ENCODE assay signal across 9 cellular contexts in the genomic region with DNA sequence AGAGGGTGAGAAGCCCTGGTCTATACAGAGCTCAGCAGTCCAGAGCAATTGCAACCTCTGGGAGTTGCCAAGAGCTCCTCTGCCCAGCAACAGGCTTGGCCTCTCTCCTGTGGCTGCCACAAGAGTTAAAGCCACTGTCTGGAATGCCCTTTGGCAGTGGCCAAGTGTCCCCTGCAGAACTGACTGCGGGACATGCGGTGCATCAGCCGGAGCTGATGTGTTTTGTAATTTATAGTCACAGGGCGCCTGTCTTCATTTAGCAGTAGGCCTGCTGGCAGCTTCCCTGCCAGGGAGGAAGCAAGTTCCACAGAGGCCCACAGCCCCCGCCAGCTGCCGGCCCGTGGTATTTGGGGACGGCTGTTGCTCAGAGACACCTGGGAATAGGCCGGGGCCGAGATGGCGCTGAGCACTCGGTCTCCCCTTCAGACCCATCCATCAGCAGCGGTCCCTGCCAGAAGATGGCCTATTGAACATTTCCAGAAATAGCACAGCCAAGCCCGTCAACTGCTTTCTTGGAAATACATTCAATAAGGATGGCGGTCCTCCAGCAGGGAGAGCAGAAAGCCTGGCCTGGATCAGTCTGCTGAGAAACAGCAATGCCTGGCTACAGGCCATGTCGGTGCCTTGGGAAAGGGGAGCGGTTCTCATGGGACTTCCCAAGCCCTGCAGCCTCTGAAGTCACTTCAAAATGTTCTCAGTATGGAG.
A peak's percentile ranks its signal among the peaks of the same experiment; 100 is the strongest.
DNase-seq lines count a peak whose midpoint lies in the region; ATAC-seq, FAIRE-seq and TF ChIP-seq lines count a peak whose summit lies in the region.
"Had no signal": no experiment of that assay in that cellular context is flagged by ENCODE, and none has a peak within 500 bp of the region (broad histone marks: within the 10 kb centered on the region; RNA-seq: fewer than 3 reads in every experiment).

No MANE protein-coding gene starts in this region.

- no peaks in the 10 kb centered on the region for H3K9me3 Mint-ChIP-seq in endothelial cell (ENCODE audit: unreplicated experiment)
- H3K9me3 Mint-ChIP-seq: dendritic cell treated with granulocyte-macrophage colony-stimulating factor and Interleukin-4, amounts not matched to agents 40 ng/mL and 50 ng/mL, for 4 days had no signal

- TF ChIP-seq CTCF in coronary artery (IDR thresholded peaks at IDR 0.05), result no peak
- TF ChIP-seq CTCF in left lung (IDR thresholded peaks at IDR 0.05), result no peak
- no peak for TF ChIP-seq CTCF in spleen (IDR thresholded peaks at IDR 0.05 in 8 of 11, conservative IDR thresholded peaks at IDR 0.05 in 3 of 11)
- TF ChIP-seq CTCF in GM13976 (IDR thresholded peaks at IDR 0.05; ENCODE audit: borderline replicate concordance, control extremely low read depth, extremely low read depth, insufficient read depth, missing control alignments), result no peak
- no peak for TF ChIP-seq CTCF in endothelial cell (IDR thresholded peaks at IDR 0.05; ENCODE audit: unreplicated experiment)

- H3K4me3 ChIP-seq in coronary artery (peak overlapping the region; percentile 51), left lung (no peak overlapping the region), spleen (no peak overlapping the region)

- H3K36me3 ChIP-seq in left lung, result no peaks in the 10 kb centered on the region
- no peaks in the 10 kb centered on the region for H3K36me3 ChIP-seq in spleen

- peaks cover 4% of the 10 kb centered on the region for H3K27me3 Mint-ChIP-seq in endothelial cell (ENCODE audit: unreplicated experiment)

- no peaks in the 10 kb centered on the region for H3K36me3 Mint-ChIP-seq in endothelial cell (ENCODE audit: low read depth, unreplicated experiment)

- peak; percentile 57 for DNase-seq in M059J (ENCODE audit: low read depth)
- DNase-seq in coronary artery (ENCODE audit: low spot score), result peak; percentile 92
- peak; percentile 60 to 75 for DNase-seq in left lung
- DNase-seq in spleen, result peak; percentile 78
- DNase-seq in GM13976 (ENCODE audit: low spot score), result no peak
- no peak for DNase-seq in GM12891 (ENCODE audit: insufficient read length, low spot score)
- DNase-seq in endothelial cell (ENCODE audit: low spot score), result no peak
- no peak for DNase-seq in NCI-H2196 treated with DMSO at 0.1 percent for 48 hours (lab: John Stamatoyannopoulos, UW; ENCODE audit: unreplicated experiment)

- TF ChIP-seq POLR2A in spleen (IDR thresholded peaks at IDR 0.05), result no peak
- TF ChIP-seq POLR2A in GM12891 (IDR thresholded peaks at IDR 0.05; ENCODE audit: low read depth, low read length), result no peak

- H3K27ac Mint-ChIP-seq in endothelial cell (ENCODE audit: unreplicated experiment), result no peak overlapping the region
- H3K27ac Mint-ChIP-seq: dendritic cell treated with granulocyte-macrophage colony-stimulating factor and Interleukin-4, amounts not matched to agents 40 ng/mL and 50 ng/mL, for 4 days had no signal

- H3K9me3 ChIP-seq in left lung (no peaks in the 10 kb centered on the region), spleen (no peaks in the 10 kb centered on the region)

- intact Hi-C loops in left lung (cut with DNase I), result no loop called here
- intact Hi-C loops in spleen (cut with DNase I; ENCODE audit: low total_unique reads), result no loop called here

- in situ Hi-C loops in GM13976 (cut with MboI; ENCODE audit: low sequenced_read_pairs, unreplicated experiment), result no loop called here

- H3K4me1 ChIP-seq in left lung (peaks cover 0 to 7% of the 10 kb centered on the region in 2 donors), spleen (peaks cover 0 to 13% (median 5%) of the 10 kb centered on the region in 6 donors)

- peaks cover 46% of the 10 kb centered on the region for H3K4me1 Mint-ChIP-seq in endothelial cell (ENCODE audit: unreplicated experiment)

- no peak overlapping the region for H3K4me3 Mint-ChIP-seq in endothelial cell (ENCODE audit: unreplicated experiment)
- H3K4me3 Mint-ChIP-seq: dendritic cell treated with granulocyte-macrophage colony-stimulating factor and Interleukin-4, amounts not matched to agents 40 ng/mL and 50 ng/mL, for 4 days had no signal

- 28 to 42% (median 38%) methylated on average over 14 to 17 of the region's 17 CpGs for WGBS in spleen, 5 donors

- ATAC-seq in left lung, result peak; percentile 70

- H3K27ac ChIP-seq in coronary artery (peak overlapping the region; percentile 88 to 89), left lung (peak overlapping the region; percentile 21 to 46), spleen (peak overlapping the region in 7 of 8 donors; percentile 28 to 65 (median 39))

- no peak for FAIRE-seq in GM12891 (lab: Jason Lieb, UNC)

- H3K27me3 ChIP-seq in left lung (no peaks in the 10 kb centered on the region), spleen (replicated peaks in 1 of 7) (no peaks in the 10 kb centered on the region)

TF ChIP-seq in GM12891, 5 proteins besides CTCF, POLR2A, EP300 and RAD21:
- no peak for TF ChIP-seq PAX5 (IDR thresholded peaks at IDR 0.05; ENCODE audit: insufficient read depth, low read length, severe bottlenecking)
- no peak for TF ChIP-seq POLR2AphosphoS5 (IDR thresholded peaks at IDR 0.05; ENCODE audit: low read depth, low read length)
- TF ChIP-seq SPI1 (IDR thresholded peaks at IDR 0.05; ENCODE audit: low read depth, low read length), result no peak
- no peak for TF ChIP-seq TAF1 (IDR thresholded peaks at IDR 0.05; ENCODE audit: low read depth, low read length)
- TF ChIP-seq POU2F2 (IDR thresholded peaks at IDR 0.05; ENCODE audit: low read depth, low read length), result no peak
TF ChIP-seq in GM12891: peak in this region for 0.

Comparison
In these comparisons a context has a peak if more than half of its experiments do, and no peak if none do; other contexts are left out.
1. DNase-seq: peak in M059J (single experiment), coronary artery (single experiment), left lung (2 of 2) and spleen (single experiment); none in GM13976 (single experiment), GM12891 (single experiment), endothelial cell (single experiment) and NCI-H2196 treated with DMSO at 0.1 percent for 48 hours (single experiment).
2. H3K27ac ChIP-seq: peak in every context shown above with its lines; median percentile 88 in coronary artery; 39 in spleen; 34 in left lung.